ENCODE assay signal across 17 cellular contexts in genomic region chr5:178547753-178548415, GRCh38. TPM values are rescaled to one million over a fixed set of nuclear protein-coding genes. Genes with fewer than 3 reads are reported as not detected.
DNase-seq lines count a peak whose midpoint lies in the region; ATAC-seq lines count a peak whose summit lies in the region.
"Had no signal": no experiment of that assay in that cellular context is flagged by ENCODE, and none has a peak within 500 bp of the region (broad histone marks: within the 10 kb centered on the region; RNA-seq: fewer than 3 reads in every experiment).

No MANE protein-coding gene starts in this region.

- no peak overlapping the region for H3K4me3 Mint-ChIP-seq in activated naive CD4-positive, alpha-beta T cell treated with anti-CD3 and anti-CD28 coated beads, Interleukin-2, amount 50 U/mL, for 24 hours
- no peak overlapping the region for H3K4me3 Mint-ChIP-seq in activated naive CD8-positive, alpha-beta T cell treated with anti-CD3 and anti-CD28 coated beads, Interleukin-2, amount 50 U/mL, for 24 hours
- H3K4me3 Mint-ChIP-seq in stimulated activated memory B cell treated with anti-CD40 and anti-IgM and Interleukin-4, amounts not matched to agents 10 μg/mL and 1 μg/mL and 100 μg/mL, for 72 hours = no peak overlapping the region
- H3K4me3 Mint-ChIP-seq: CD8-positive, alpha-beta T cell; HFFc6 had no signal

- H3K36me3 Mint-ChIP-seq in activated naive CD4-positive, alpha-beta T cell treated with anti-CD3 and anti-CD28 coated beads, Interleukin-2, amount 50 U/mL, for 24 hours = no peaks in the 10 kb centered on the region
- no peaks in the 10 kb centered on the region for H3K36me3 Mint-ChIP-seq in activated naive CD8-positive, alpha-beta T cell treated with anti-CD3 and anti-CD28 coated beads, Interleukin-2, amount 50 U/mL, for 24 hours (ENCODE audit: low read depth)
- H3K36me3 Mint-ChIP-seq in stimulated activated memory B cell treated with anti-CD40 and anti-IgM and Interleukin-4, amounts not matched to agents 10 μg/mL and 1 μg/mL and 100 μg/mL, for 72 hours = no peaks in the 10 kb centered on the region
- H3K36me3 Mint-ChIP-seq: CD8-positive, alpha-beta T cell had no signal

- H3K9me3 ChIP-seq in right cardiac atrium (ENCODE audit: control insufficient read depth, low read length) = no peaks in the 10 kb centered on the region
- H3K9me3 ChIP-seq: mucosa of descending colon, tibial nerve had no signal

- no peaks in the 10 kb centered on the region for H3K27me3 ChIP-seq in right cardiac atrium (ENCODE audit: control insufficient read depth, insufficient read depth)
- H3K27me3 ChIP-seq: tibial nerve had no signal

- no peak for DNase-seq in activated naive CD4-positive, alpha-beta T cell treated with anti-CD3 and anti-CD28 coated beads, Interleukin-2, amount 50 U/mL, for 16 hours
- no peak for DNase-seq in activated naive CD8-positive, alpha-beta T cell treated with anti-CD3 and anti-CD28 coated beads, Interleukin-2, amount 50 U/mL, for 24 hours
- no peak for DNase-seq in right cardiac atrium
- no peak for DNase-seq in SKM-1 (lab: John Stamatoyannopoulos, UW; ENCODE audit: unreplicated experiment)
- DNase-seq in NCI-H82 treated with DMSO at 0.1 percent for 48 hours (lab: John Stamatoyannopoulos, UW; ENCODE audit: unreplicated experiment) = no peak
- DNase-seq in NCI-H1105 treated with DMSO at 0.1 percent for 48 hours (lab: John Stamatoyannopoulos, UW) = no peak
- DNase-seq: CD8-positive, alpha-beta T cell; HFFc6; mucosa of descending colon; NCI-H2081 treated with DMSO at 0.1 percent for 48 hours; NCI-H510A; retina; RPMI8226; stimulated activated naive CD4-positive, alpha-beta T cell had no signal

- ATAC-seq in activated naive CD8-positive, alpha-beta T cell treated with anti-CD3 and anti-CD28 coated beads, Interleukin-2, amount 50 U/mL, for 24 hours = peak; percentile 58
- peak; percentile 14 to 48 for ATAC-seq in right cardiac atrium
- ATAC-seq in stimulated activated memory B cell treated with anti-CD40 and anti-IgM and Interleukin-4, amounts not matched to agents 10 μg/mL and 1 μg/mL and 100 μg/mL, for 72 hours = peak; percentile 72
- ATAC-seq: CD8-positive, alpha-beta T cell; mucosa of descending colon had no signal

- peaks cover 5% of the 10 kb centered on the region for H3K4me1 Mint-ChIP-seq in activated naive CD4-positive, alpha-beta T cell treated with anti-CD3 and anti-CD28 coated beads, Interleukin-2, amount 50 U/mL, for 24 hours
- no peaks in the 10 kb centered on the region for H3K4me1 Mint-ChIP-seq in activated naive CD8-positive, alpha-beta T cell treated with anti-CD3 and anti-CD28 coated beads, Interleukin-2, amount 50 U/mL, for 24 hours
- peaks cover 4% of the 10 kb centered on the region for H3K4me1 Mint-ChIP-seq in stimulated activated memory B cell treated with anti-CD40 and anti-IgM and Interleukin-4, amounts not matched to agents 10 μg/mL and 1 μg/mL and 100 μg/mL, for 72 hours

- peak overlapping the region; percentile 69 for H3K27ac Mint-ChIP-seq in activated naive CD4-positive, alpha-beta T cell treated with anti-CD3 and anti-CD28 coated beads, Interleukin-2, amount 50 U/mL, for 24 hours
- H3K27ac Mint-ChIP-seq in activated naive CD8-positive, alpha-beta T cell treated with anti-CD3 and anti-CD28 coated beads, Interleukin-2, amount 50 U/mL, for 24 hours = peak overlapping the region; percentile 43
- no peak overlapping the region for H3K27ac Mint-ChIP-seq in stimulated activated memory B cell treated with anti-CD40 and anti-IgM and Interleukin-4, amounts not matched to agents 10 μg/mL and 1 μg/mL and 100 μg/mL, for 72 hours
- H3K27ac Mint-ChIP-seq: CD8-positive, alpha-beta T cell; HFFc6 had no signal

- no peaks in the 10 kb centered on the region for H3K4me1 ChIP-seq in right cardiac atrium (ENCODE audit: control insufficient read depth, insufficient read depth, low read length)
- H3K4me1 ChIP-seq: tibial nerve had no signal

- no peaks in the 10 kb centered on the region for H3K9me3 Mint-ChIP-seq in activated naive CD4-positive, alpha-beta T cell treated with anti-CD3 and anti-CD28 coated beads, Interleukin-2, amount 50 U/mL, for 24 hours
- H3K9me3 Mint-ChIP-seq in activated naive CD8-positive, alpha-beta T cell treated with anti-CD3 and anti-CD28 coated beads, Interleukin-2, amount 50 U/mL, for 24 hours = no peaks in the 10 kb centered on the region
- H3K9me3 Mint-ChIP-seq in stimulated activated memory B cell treated with anti-CD40 and anti-IgM and Interleukin-4, amounts not matched to agents 10 μg/mL and 1 μg/mL and 100 μg/mL, for 72 hours = no peaks in the 10 kb centered on the region
- H3K9me3 Mint-ChIP-seq: CD8-positive, alpha-beta T cell had no signal

- intact Hi-C loops in right cardiac atrium (cut with DNase I) = loop anchor here in 3 of 4 donors (5.0 to 10.0 kb wide), 3 partner anchors 73 to 86 kb away; no protein-coding TSS in a partner anchor

- peak overlapping the region; percentile 10 for H3K27ac ChIP-seq in right cardiac atrium (ENCODE audit: low read length)
- H3K27ac ChIP-seq: tibial nerve had no signal

- no peak overlapping the region for H3K4me3 ChIP-seq in right cardiac atrium (ENCODE audit: low read length)
- H3K4me3 ChIP-seq: mucosa of descending colon, tibial nerve had no signal

- WGBS in right cardiac atrium = 43% methylated on average over 6 of the region's 6 CpGs

- peaks cover 1% of the 10 kb centered on the region for H3K27me3 Mint-ChIP-seq in activated naive CD4-positive, alpha-beta T cell treated with anti-CD3 and anti-CD28 coated beads, Interleukin-2, amount 50 U/mL, for 24 hours
- H3K27me3 Mint-ChIP-seq in activated naive CD8-positive, alpha-beta T cell treated with anti-CD3 and anti-CD28 coated beads, Interleukin-2, amount 50 U/mL, for 24 hours = peaks cover 5% of the 10 kb centered on the region
- peaks cover 38% of the 10 kb centered on the region for H3K27me3 Mint-ChIP-seq in stimulated activated memory B cell treated with anti-CD40 and anti-IgM and Interleukin-4, amounts not matched to agents 10 μg/mL and 1 μg/mL and 100 μg/mL, for 72 hours

RNA-seq across cellular contexts. Expression of gene COL23A1, which starts 42.3 kb away (rescaled TPM):
- 10 to 100 TPM in 2 of 4 donors, 1 to 10 TPM in 2; 5.5 to 13.6 (median 8.8) TPM for total RNA-seq in right cardiac atrium
- polyA plus RNA-seq in right cardiac atrium = 2.5 TPM
- total RNA-seq: CD8-positive, alpha-beta T cell; HFFc6 had no signal
